Comparison of ENCODE assay signal across 8 cellular contexts in genomic region chr10:83680470-83680891, GRCh38.
DNase-seq lines count a peak whose midpoint lies in the region; ATAC-seq and TF ChIP-seq lines count a peak whose summit lies in the region.
"Had no signal": no experiment of that assay in that cellular context is flagged by ENCODE, and none has a peak within 500 bp of the region (broad histone marks: within the 10 kb centered on the region; RNA-seq: fewer than 3 reads in every experiment).

No MANE protein-coding gene starts in this region.

- H3K27me3 Mint-ChIP-seq in CD14-positive monocyte (ENCODE audit: low read depth in 3 of 3): no peaks in the 10 kb centered on the region

- H3K9me3 Mint-ChIP-seq in CD14-positive monocyte: peaks cover 0 to 6% (median 0%) of the 10 kb centered on the region in 7 donors

- intact Hi-C loops in CD14-positive monocyte (cut with micrococcal nuclease): no loop called here

- no peaks in the 10 kb centered on the region for H3K36me3 Mint-ChIP-seq in CD14-positive monocyte

- no peak for TF ChIP-seq CTCF in CD14-positive monocyte (IDR thresholded peaks at IDR 0.05)

- H3K4me3 Mint-ChIP-seq in CD14-positive monocyte: no peak overlapping the region

- DNase-seq in germinal center (ENCODE audit: low spot score): peak; percentile 30
- no peak for DNase-seq in 8988T
- DNase-seq in CD14-positive monocyte (ENCODE audit: low spot score): no peak
- DNase-seq in DMS153 (lab: John Stamatoyannopoulos, UW): no peak
- DNase-seq: NCI-H226 had no signal

- ATAC-seq in GM18873 (IDR thresholded peaks at IDR 0.05; ENCODE audit: low FRiP score, unreplicated experiment) (peak; percentile 100), GM21515 (IDR thresholded peaks at IDR 0.05; ENCODE audit: unreplicated experiment) (peak; percentile 98), HG03378 (IDR thresholded peaks at IDR 0.05; ENCODE audit: unreplicated experiment) (peak; percentile 99)

- no peak overlapping the region for H3K27ac Mint-ChIP-seq in CD14-positive monocyte

- H3K4me1 Mint-ChIP-seq in CD14-positive monocyte: no peaks in the 10 kb centered on the region
